ENCODE assay signal across 8 cellular contexts in the genomic region with DNA sequence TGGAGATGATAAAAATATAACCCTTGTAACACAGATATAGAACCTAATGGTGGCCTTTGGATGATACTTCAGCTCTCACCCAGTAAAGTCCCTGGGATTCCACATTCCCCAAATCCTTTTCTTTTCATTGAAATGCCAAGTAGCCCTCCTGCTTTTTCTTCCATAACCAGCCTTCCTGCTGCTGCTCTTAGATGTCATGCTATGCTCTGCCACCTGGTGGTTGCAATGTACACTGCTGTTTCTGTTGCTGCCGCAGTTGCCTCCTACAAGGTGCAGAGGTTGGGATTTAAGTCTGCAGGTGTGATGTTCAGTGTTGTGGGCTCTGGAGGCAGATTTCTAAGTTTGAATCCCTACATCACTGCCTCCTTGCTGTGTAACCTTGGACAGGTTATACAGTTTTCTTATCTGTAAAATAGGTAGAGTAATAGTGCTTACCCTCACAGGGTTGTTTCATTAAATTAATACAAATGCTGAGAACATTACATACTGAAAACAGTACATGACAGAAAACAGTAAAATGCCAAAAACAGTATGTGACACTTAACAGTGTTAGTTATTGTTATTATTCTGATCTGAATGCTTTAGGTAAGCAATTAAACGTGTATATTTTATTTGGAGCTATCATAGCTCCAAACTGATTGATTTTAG.
DNase-seq lines count a peak whose midpoint lies in the region; ATAC-seq and TF ChIP-seq lines count a peak whose summit lies in the region.

No MANE protein-coding gene starts in this region.

- H3K23me2 ChIP-seq in H9 (ENCODE audit: insufficient read length, low read depth, low read length, poor library complexity, severe bottlenecking) = no peaks in the 10 kb centered on the region

- H2BK15ac ChIP-seq in H9 (ENCODE audit: low read depth, low read length) = no peak overlapping the region

- H3K4me1 ChIP-seq in H9 (ENCODE audit: insufficient read depth, low read length) = no peaks in the 10 kb centered on the region
- peaks cover 3% of the 10 kb centered on the region for H3K4me1 ChIP-seq in psoas muscle

- peaks cover 0 to 10% of the 10 kb centered on the region in 2 donors for H3K36me3 ChIP-seq in psoas muscle (ENCODE audit: insufficient read depth in 1 of 2, low read depth in 1 of 2)

- H2AFZ ChIP-seq in H9 (ENCODE audit: low read length) = no peak overlapping the region

- H3K27ac Mint-ChIP-seq in H9 = peak overlapping the region in 2 of 3 experiments; percentile 54 to 93; a peak in 1 of 7 replicates
- no peak overlapping the region for H3K27ac Mint-ChIP-seq in activated naive CD8-positive, alpha-beta T cell treated with anti-CD3 and anti-CD28 coated beads, Interleukin-2, amount 10 ng/mL, durations not matched to agents 7 days and 5 days

- no peak overlapping the region for H2BK12ac ChIP-seq in H9 (ENCODE audit: insufficient read length, low read depth, low read length)

- peaks cover 3 to 10% (median 6%) of the 10 kb centered on the region in 3 experiments; a peak in 4 of 7 replicates for H3K36me3 Mint-ChIP-seq in H9 (ENCODE audit: insufficient read depth in 1 of 3, low read depth in 3 of 3)
- no peaks in the 10 kb centered on the region for H3K36me3 Mint-ChIP-seq in activated naive CD8-positive, alpha-beta T cell treated with anti-CD3 and anti-CD28 coated beads, Interleukin-2, amount 10 ng/mL, durations not matched to agents 7 days and 5 days

- H3K27ac ChIP-seq in H9 (ENCODE audit: insufficient read length, low read depth, low read length) (no peak overlapping the region), psoas muscle (no peak overlapping the region)

- no peaks in the 10 kb centered on the region for H4K20me1 ChIP-seq in H9 (ENCODE audit: control insufficient read depth, insufficient read depth, insufficient read length)

- H3K27me3 Mint-ChIP-seq in H9 (ENCODE audit: low read depth) = no peaks in the 10 kb centered on the region
- H3K27me3 Mint-ChIP-seq in activated naive CD8-positive, alpha-beta T cell treated with anti-CD3 and anti-CD28 coated beads, Interleukin-2, amount 10 ng/mL, durations not matched to agents 7 days and 5 days = peaks cover 17% of the 10 kb centered on the region

- no peak overlapping the region for H4K8ac ChIP-seq in H9 (replicated peaks; ENCODE audit: insufficient read length, low read depth, low read length)

- H4K91ac ChIP-seq in H9 (ENCODE audit: insufficient read length, low read depth, low read length) = no peak overlapping the region

- no CpG with 5 or more reads among the region's 2 CpGs for WGBS in H9 (ENCODE audit: extremely low coverage, insufficient read length, low lambda C conversion rate)
- WGBS in psoas muscle, 3 donors = 43 to 51% (median 46%) methylated on average over 2 of the region's 2 CpGs

- POLR2A ChIA-PET in activated naive CD8-positive, alpha-beta T cell treated with anti-CD3 and anti-CD28 coated beads, Interleukin-2, amount 10 ng/mL, durations not matched to agents 7 days and 5 days (lab: Charles Lee) = interaction anchor here (0.7 kb wide), 1 partner anchor 218 kb away, joined by 3 read pairs; no protein-coding TSS in a partner anchor

- H2BK120ac ChIP-seq in H9 (ENCODE audit: low read depth, low read length, poor library complexity, severe bottlenecking) = no peak overlapping the region

- DNase-seq in DMS79 treated with DMSO at 0.1 percent for 48 hours (lab: John Stamatoyannopoulos, UW) (peak; percentile 71), H9 (peak; percentile 94), NCI-H1092 treated with DMSO at 0.1 percent for 48 hours (lab: John Stamatoyannopoulos, UW) (peak; percentile 86), SKM-1 treated with dmso at 0.1 percent for 144 hours (lab: John Stamatoyannopoulos, UW; ENCODE audit: unreplicated experiment) (peak; percentile 89), cardiac septum (ENCODE audit: low spot score) (peak; percentile 83), psoas muscle (peak; percentile 58 to 70)
- DNase-seq in activated naive CD8-positive, alpha-beta T cell treated with anti-CD3 and anti-CD28 coated beads, Interleukin-2, amount 10 ng/mL, durations not matched to agents 7 days and 5 days = peak; percentile 53

- no peaks in the 10 kb centered on the region for H3K9me3 ChIP-seq in H9 (ENCODE audit: control insufficient read depth, low read depth, low read length)
- H3K9me3 ChIP-seq in psoas muscle = no peaks in the 10 kb centered on the region

- H3K23ac ChIP-seq in H9 (ENCODE audit: insufficient read length, low read depth, low read length) = no peak overlapping the region

- H3K4me3 ChIP-seq in psoas muscle = no peak overlapping the region

- no peak overlapping the region for H4K5ac ChIP-seq in H9 (ENCODE audit: insufficient read length, low read depth, low read length)

- peaks cover 44 to 52% of the 10 kb centered on the region in 2 experiments for H3K4me1 Mint-ChIP-seq in H9
- no peaks in the 10 kb centered on the region for H3K4me1 Mint-ChIP-seq in activated naive CD8-positive, alpha-beta T cell treated with anti-CD3 and anti-CD28 coated beads, Interleukin-2, amount 10 ng/mL, durations not matched to agents 7 days and 5 days

- H3K4ac ChIP-seq in H9 (ENCODE audit: low read depth, low read length) = no peak overlapping the region

- H3K18ac ChIP-seq in H9 (ENCODE audit: insufficient read length, low read depth, low read length) = no peak overlapping the region

- no peak overlapping the region for H3K4me2 ChIP-seq in H9 (ENCODE audit: insufficient read depth, insufficient read length, low read length)

- no peaks in the 10 kb centered on the region for H3K9me3 Mint-ChIP-seq in H9
- no peaks in the 10 kb centered on the region for H3K9me3 Mint-ChIP-seq in activated naive CD8-positive, alpha-beta T cell treated with anti-CD3 and anti-CD28 coated beads, Interleukin-2, amount 10 ng/mL, durations not matched to agents 7 days and 5 days

- no peak overlapping the region for H3K9ac ChIP-seq in H9 (ENCODE audit: extremely low read depth, insufficient read length, low read length)

- no peaks in the 10 kb centered on the region for H3K79me1 ChIP-seq in H9 (ENCODE audit: insufficient read depth, low read depth, low read length, poor library complexity, severe bottlenecking)

- no peaks in the 10 kb centered on the region for H3K79me2 ChIP-seq in H9 (ENCODE audit: insufficient read depth, low read length)

- H3K4me3 Mint-ChIP-seq in H9 = no peak overlapping the region
- no peak overlapping the region for H3K4me3 Mint-ChIP-seq in activated naive CD8-positive, alpha-beta T cell treated with anti-CD3 and anti-CD28 coated beads, Interleukin-2, amount 10 ng/mL, durations not matched to agents 7 days and 5 days

- no peak overlapping the region for H2BK20ac ChIP-seq in H9 (ENCODE audit: low read depth, low read length, poor library complexity, severe bottlenecking)

- H2BK5ac ChIP-seq in H9 (ENCODE audit: insufficient read length, low read length) = no peak overlapping the region

- H3T11ph ChIP-seq in H9 (ENCODE audit: low read length) = no peak overlapping the region

- no peak overlapping the region for H3K56ac ChIP-seq in H9 (ENCODE audit: insufficient read length, low read depth, low read length)

- no peak overlapping the region for H2AK5ac ChIP-seq in H9 (ENCODE audit: insufficient read length, low read length)

- H3K14ac ChIP-seq in H9 (ENCODE audit: insufficient read depth, low read length) = no peak overlapping the region

- TF ChIP-seq CTCF in H9 (conservative IDR thresholded peaks at IDR 0.05) = peak; percentile 98; the same call in 2 of the 3 replicates
- peak; percentile 95 for TF ChIP-seq CTCF in psoas muscle (IDR thresholded peaks at IDR 0.05)

- ATAC-seq in activated naive CD8-positive, alpha-beta T cell treated with anti-CD3 and anti-CD28 coated beads, Interleukin-2, amount 10 ng/mL, durations not matched to agents 7 days and 5 days (ENCODE audit: low read depth) = peak; percentile 76
- ATAC-seq in psoas muscle (peak; percentile 74 to 97 (median 88)), GM19397 (IDR thresholded peaks at IDR 0.05; ENCODE audit: unreplicated experiment) (no peak)

- intact Hi-C loops in cardiac septum (cut with DNase I) = loop anchor here (2.0 to 5.0 kb wide), 3 partner anchors 66 to 180 kb away; a partner anchor contains a TSS
- intact Hi-C loops in psoas muscle (cut with DNase I) = loop anchor here (2.0 to 5.0 kb wide), 3 partner anchors 131 to 182 kb away; a partner anchor contains a TSS

- H3K27me3 ChIP-seq in H9 (ENCODE audit: insufficient read depth, low read length) (no peaks in the 10 kb centered on the region), psoas muscle (ENCODE audit: insufficient read depth in 3 of 3, low read length in 2 of 3) (no peaks in the 10 kb centered on the region)
